17 cellular contexts compared by ENCODE assay signal in the genomic region with DNA sequence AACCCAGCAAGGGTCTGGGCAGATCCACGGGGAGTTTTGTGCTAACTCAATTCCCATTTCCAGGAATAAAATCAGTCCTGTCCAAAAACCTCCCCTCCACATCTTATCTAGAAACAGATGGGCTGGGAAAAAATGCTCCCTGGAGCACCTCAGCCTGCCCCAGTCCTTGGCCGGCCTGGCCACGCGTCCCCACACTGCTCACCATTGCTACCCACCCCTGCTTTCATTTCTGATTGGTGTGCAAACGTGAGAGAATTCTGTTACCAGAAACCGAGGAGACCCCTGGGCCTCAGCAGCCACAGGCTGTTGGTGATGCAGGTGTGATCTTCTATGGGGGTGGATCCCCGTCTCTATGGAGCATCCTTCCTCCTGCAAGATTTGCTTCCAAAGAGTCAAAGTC. TPM values are rescaled to one million over a fixed set of nuclear protein-coding genes. Genes with fewer than 3 reads are reported as not detected.
A peak's percentile ranks its signal among the peaks of the same experiment; 100 is the strongest.
DNase-seq lines count a peak whose midpoint lies in the region; ATAC-seq and TF ChIP-seq lines count a peak whose summit lies in the region.
"Had no signal": no experiment of that assay in that cellular context is flagged by ENCODE, and none has a peak within 500 bp of the region (broad histone marks: within the 10 kb centered on the region; RNA-seq: fewer than 3 reads in every experiment).

No MANE protein-coding gene starts in this region.

- H3K4me3 ChIP-seq in BLaER1 treated with 17β-estradiol and CSF1 and Interleukin-3, amounts not matched to agents 10 nM and 100 nM: no peak overlapping the region
- H3K4me3 ChIP-seq in coronary artery (no peak overlapping the region), neural progenitor cell (no peak overlapping the region), stomach (no peak overlapping the region)

- peaks cover 7 to 19% (median 9%) of the 10 kb centered on the region in 11 experiments; a peak in 17 of 22 replicates for H3K9me3 ChIP-seq in BLaER1 treated with 17β-estradiol and CSF1 and Interleukin-3, amounts not matched to agents 10 nM and 100 nM (replicated peaks in 1 of 11)
- no peaks in the 10 kb centered on the region for H3K9me3 ChIP-seq in neural progenitor cell (ENCODE audit: low read depth)
- peaks cover 0 to 14% (median 5%) of the 10 kb centered on the region in 4 donors for H3K9me3 ChIP-seq in stomach
- H3K9me3 ChIP-seq: BE2C had no signal

- ATAC-seq in HG03565 (IDR thresholded peaks at IDR 0.05; ENCODE audit: unreplicated experiment): no peak
- ATAC-seq in stimulated activated memory B cell treated with anti-CD40 and anti-IgM and Interleukin-4, amounts not matched to agents 10 μg/mL and 1 μg/mL and 100 μg/mL, for 72 hours: no peak

- peaks cover 0 to 31% (median 0%) of the 10 kb centered on the region in 11 experiments; a peak in 4 of 22 replicates for H3K27me3 ChIP-seq in BLaER1 treated with 17β-estradiol and CSF1 and Interleukin-3, amounts not matched to agents 10 nM and 100 nM
- H3K27me3 ChIP-seq in neural progenitor cell (no peaks in the 10 kb centered on the region), stomach (peaks cover 0 to 80% (median 3%) of the 10 kb centered on the region in 3 donors)
- H3K27me3 ChIP-seq: BE2C had no signal

- H3K9ac ChIP-seq in BLaER1 treated with 17β-estradiol and CSF1 and Interleukin-3, amounts not matched to agents 10 nM and 100 nM: peak overlapping the region in 4 of 11 experiments; percentile 0 to 78 (median 74); a peak in 4 of 22 replicates
- H3K9ac ChIP-seq in neural progenitor cell: no peak overlapping the region

- H3K27me3 Mint-ChIP-seq in neural progenitor cell (ENCODE audit: insufficient read depth, low read depth): peaks cover 10% of the 10 kb centered on the region
- peaks cover 61% of the 10 kb centered on the region for H3K27me3 Mint-ChIP-seq in stimulated activated memory B cell treated with anti-CD40 and anti-IgM and Interleukin-4, amounts not matched to agents 10 μg/mL and 1 μg/mL and 100 μg/mL, for 72 hours

- H3K27ac Mint-ChIP-seq in neural progenitor cell: peak overlapping the region; percentile 60
- no peak overlapping the region for H3K27ac Mint-ChIP-seq in stimulated activated memory B cell treated with anti-CD40 and anti-IgM and Interleukin-4, amounts not matched to agents 10 μg/mL and 1 μg/mL and 100 μg/mL, for 72 hours
- H3K27ac Mint-ChIP-seq: CD4-positive, alpha-beta memory T cell; H9 had no signal

- H3K9me3 Mint-ChIP-seq in neural progenitor cell: peaks cover 2% of the 10 kb centered on the region
- peaks cover 3% of the 10 kb centered on the region for H3K9me3 Mint-ChIP-seq in stimulated activated memory B cell treated with anti-CD40 and anti-IgM and Interleukin-4, amounts not matched to agents 10 μg/mL and 1 μg/mL and 100 μg/mL, for 72 hours

- H2AFZ ChIP-seq in neural progenitor cell (replicated peaks): no peak overlapping the region

- peaks cover 49 to 88% (median 84%) of the 10 kb centered on the region in 10 experiments for H3K4me1 ChIP-seq in BLaER1 treated with 17β-estradiol and CSF1 and Interleukin-3, amounts not matched to agents 10 nM and 100 nM
- no peaks in the 10 kb centered on the region for H3K4me1 ChIP-seq in neural progenitor cell
- no peaks in the 10 kb centered on the region for H3K4me1 ChIP-seq in stomach
- H3K4me1 ChIP-seq: BE2C had no signal

- DNase-seq in coronary artery (ENCODE audit: low spot score) (peak; percentile 57), neural progenitor cell (ENCODE audit: low spot score) (no peak), stomach (peak; percentile 13), foreskin melanocyte (no peak)
- no peak for DNase-seq in activated effector memory CD4-positive, alpha-beta T cell treated with Interleukin-2 at 50 U/mL for 16 hours
- DNase-seq: ACHN; BE2C; CD4-positive, alpha-beta memory T cell; DMS153; DMS79; GDM1 had no signal

- intact Hi-C loops in stomach (cut with DNase I; ENCODE audit: low total_unique reads): no loop called here

- H3K36me3 ChIP-seq in BLaER1 treated with 17β-estradiol and CSF1 and Interleukin-3, amounts not matched to agents 10 nM and 100 nM: no peaks in the 10 kb centered on the region
- H3K36me3 ChIP-seq in neural progenitor cell (no peaks in the 10 kb centered on the region), stomach (no peaks in the 10 kb centered on the region)
- H3K36me3 ChIP-seq: BE2C had no signal

- no peak for TF ChIP-seq CTCF in coronary artery (IDR thresholded peaks at IDR 0.05)
- TF ChIP-seq CTCF in neural progenitor cell (IDR thresholded peaks at IDR 0.05): no peak
- TF ChIP-seq CTCF in stomach (IDR thresholded peaks at IDR 0.05): no peak

- 59 to 67% (median 62%) methylated on average over 6 to 7 of the region's 7 CpGs for WGBS in stomach, 5 donors

- H3K4me3 Mint-ChIP-seq in neural progenitor cell: no peak overlapping the region
- H3K4me3 Mint-ChIP-seq in stimulated activated memory B cell treated with anti-CD40 and anti-IgM and Interleukin-4, amounts not matched to agents 10 μg/mL and 1 μg/mL and 100 μg/mL, for 72 hours: no peak overlapping the region
- H3K4me3 Mint-ChIP-seq: CD4-positive, alpha-beta memory T cell; H9 had no signal

- no peaks in the 10 kb centered on the region for H3F3A ChIP-seq in neural progenitor cell (ENCODE audit: low read depth)

- TF ChIP-seq POLR2A in stomach (IDR thresholded peaks at IDR 0.05): no peak

- H3K79me2 ChIP-seq in neural progenitor cell (ENCODE audit: low read depth): no peaks in the 10 kb centered on the region

- H3K4me2 ChIP-seq in BLaER1 treated with 17β-estradiol and CSF1 and Interleukin-3, amounts not matched to agents 10 nM and 100 nM: peak overlapping the region; percentile 77 to 94 (median 85); a peak in 21 of 22 replicates
- no peak overlapping the region for H3K4me2 ChIP-seq in neural progenitor cell

- TF ChIP-seq EP300 in stomach (IDR thresholded peaks at IDR 0.05): no peak

- peaks cover 0 to 5% (median 0%) of the 10 kb centered on the region in 11 experiments; a peak in 2 of 22 replicates for H4K20me1 ChIP-seq in BLaER1 treated with 17β-estradiol and CSF1 and Interleukin-3, amounts not matched to agents 10 nM and 100 nM
- H4K20me1 ChIP-seq in neural progenitor cell (ENCODE audit: low read depth): no peaks in the 10 kb centered on the region

- H3K36me3 Mint-ChIP-seq in neural progenitor cell: no peaks in the 10 kb centered on the region
- no peaks in the 10 kb centered on the region for H3K36me3 Mint-ChIP-seq in stimulated activated memory B cell treated with anti-CD40 and anti-IgM and Interleukin-4, amounts not matched to agents 10 μg/mL and 1 μg/mL and 100 μg/mL, for 72 hours
- H3K36me3 Mint-ChIP-seq: CD14-positive monocyte; CD4-positive, alpha-beta memory T cell had no signal

- peaks cover 26% of the 10 kb centered on the region for H3K4me1 Mint-ChIP-seq in neural progenitor cell
- H3K4me1 Mint-ChIP-seq in stimulated activated memory B cell treated with anti-CD40 and anti-IgM and Interleukin-4, amounts not matched to agents 10 μg/mL and 1 μg/mL and 100 μg/mL, for 72 hours: peaks cover 12% of the 10 kb centered on the region
- H3K4me1 Mint-ChIP-seq: CD4-positive, alpha-beta memory T cell had no signal

- H3K27ac ChIP-seq in BLaER1 treated with 17β-estradiol and CSF1 and Interleukin-3, amounts not matched to agents 10 nM and 100 nM: peak overlapping the region in 3 of 11 experiments; percentile 88 to 92 (median 90); a peak in 6 of 22 replicates
- no peak overlapping the region for H3K27ac ChIP-seq in coronary artery
- H3K27ac ChIP-seq in neural progenitor cell: no peak overlapping the region
- H3K27ac ChIP-seq in stomach: no peak overlapping the region
- H3K27ac ChIP-seq: HL-60 had no signal

RNA-seq across cellular contexts. Expression of a gene that starts 38.0 kb away (rescaled TPM):
- total RNA-seq in neural progenitor cell (ENCODE audit: low replicate concordance): 4.0 and 6.6 TPM in 2 replicates
- 10 to 100 TPM in 2 of 5 donors, 1 to 10 TPM in 1, under 1 TPM in 1, not detected in 1; 0.29 to 58.3 (median 8.1) TPM for total RNA-seq in stomach
- polyA plus RNA-seq in stomach: 10 to 100 TPM in 2 of 3 donors, 1 to 10 TPM in 1; 4.4 to 10.8 (median 10.5) TPM
- total RNA-seq: CD4-positive, alpha-beta memory T cell had no signal
- polyA plus RNA-seq: CD4-positive, alpha-beta memory T cell had no signal

Comparison
In these comparisons a context has a peak if more than half of its experiments do, and no peak if none do; other contexts are left out.
1. DNase-seq: peak in coronary artery (single experiment) and stomach (single experiment); none in neural progenitor cell (single experiment), activated effector memory CD4-positive, alpha-beta T cell treated with Interleukin-2 at 50 U/mL for 16 hours (single experiment) and foreskin melanocyte (single experiment).